1 cellular context compared by ENCODE assay signal in the genomic region with DNA sequence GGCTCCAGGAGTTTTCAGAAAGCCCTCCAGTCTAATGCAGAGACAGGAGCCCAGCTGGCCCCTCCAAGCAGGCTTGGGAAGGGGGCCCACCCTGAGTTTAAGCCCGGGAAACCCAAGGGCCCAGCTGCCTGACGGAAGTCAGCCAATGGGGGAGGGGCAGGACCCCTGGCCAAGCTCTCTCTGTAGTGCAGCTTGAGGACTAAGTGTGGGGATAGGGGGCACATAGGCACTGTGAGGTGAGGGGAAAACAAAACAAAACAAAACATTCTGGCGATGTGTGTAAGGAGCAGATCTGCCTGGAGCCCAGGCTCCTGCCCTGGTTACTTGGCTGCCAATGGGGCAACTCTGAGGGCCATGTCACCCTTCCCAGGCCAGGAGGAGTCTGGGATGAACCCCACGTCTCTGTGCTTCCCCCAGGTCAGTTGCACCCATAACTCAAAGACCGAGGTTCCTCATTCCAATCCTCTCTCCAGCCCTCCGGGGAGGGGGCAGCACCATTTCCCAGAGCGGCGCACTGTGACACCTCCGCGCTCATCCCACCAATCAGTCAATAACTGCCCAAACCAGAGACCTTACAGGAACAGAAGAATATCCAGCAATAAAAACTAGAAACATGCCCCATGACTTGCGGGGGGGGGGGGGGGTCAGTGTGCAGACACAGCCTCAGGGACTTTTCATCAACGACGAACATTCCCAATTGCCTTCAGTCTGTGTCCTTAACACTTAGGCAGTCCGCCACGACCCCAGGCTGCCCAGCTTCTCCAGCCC.
TF ChIP-seq lines count a peak whose summit lies in the region.

No MANE protein-coding gene starts in this region.

TF ChIP-seq in IMR-90, 13 proteins besides CTCF, POLR2A, EP300 and RAD21:
- TF ChIP-seq FOS (IDR thresholded peaks at IDR 0.05; ENCODE audit: low read depth, low read length) (no peak), RCOR1 (IDR thresholded peaks at IDR 0.05; ENCODE audit: insufficient replicate concordance, low read length) (no peak), SMC3 (IDR thresholded peaks at IDR 0.05; ENCODE audit: low read depth, low read length) (no peak), BHLHE40 (IDR thresholded peaks at IDR 0.05; ENCODE audit: low read depth, low read length) (no peak), MXI1 (IDR thresholded peaks at IDR 0.05; ENCODE audit: borderline replicate concordance, low read depth, low read length) (no peak), NFE2L2 (IDR thresholded peaks at IDR 0.05; ENCODE audit: low read depth, low read length) (no peak), MAZ (IDR thresholded peaks at IDR 0.05; ENCODE audit: borderline replicate concordance, low read depth, low read length) (no peak), MAFK (IDR thresholded peaks at IDR 0.05; ENCODE audit: low read depth, low read length) (no peak), RFX5 (IDR thresholded peaks at IDR 0.05; ENCODE audit: low read depth, low read length) (no peak), CHD1 (IDR thresholded peaks at IDR 0.05; ENCODE audit: low read depth, low read length) (no peak), CEBPB (IDR thresholded peaks at IDR 0.05; ENCODE audit: low read depth, low read length) (no peak)
- TF ChIP-seq, protein P1, sequence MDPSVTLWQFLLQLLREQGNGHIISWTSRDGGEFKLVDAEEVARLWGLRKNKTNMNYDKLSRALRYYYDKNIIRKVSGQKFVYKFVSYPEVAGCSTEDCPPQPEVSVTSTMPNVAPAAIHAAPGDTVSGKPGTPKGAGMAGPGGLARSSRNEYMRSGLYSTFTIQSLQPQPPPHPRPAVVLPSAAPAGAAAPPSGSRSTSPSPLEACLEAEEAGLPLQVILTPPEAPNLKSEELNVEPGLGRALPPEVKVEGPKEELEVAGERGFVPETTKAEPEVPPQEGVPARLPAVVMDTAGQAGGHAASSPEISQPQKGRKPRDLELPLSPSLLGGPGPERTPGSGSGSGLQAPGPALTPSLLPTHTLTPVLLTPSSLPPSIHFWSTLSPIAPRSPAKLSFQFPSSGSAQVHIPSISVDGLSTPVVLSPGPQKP (IDR thresholded peaks at IDR 0.05; ENCODE audit: borderline replicate concordance, low read depth, low read length) = no peak
- TF ChIP-seq, protein P2, sequence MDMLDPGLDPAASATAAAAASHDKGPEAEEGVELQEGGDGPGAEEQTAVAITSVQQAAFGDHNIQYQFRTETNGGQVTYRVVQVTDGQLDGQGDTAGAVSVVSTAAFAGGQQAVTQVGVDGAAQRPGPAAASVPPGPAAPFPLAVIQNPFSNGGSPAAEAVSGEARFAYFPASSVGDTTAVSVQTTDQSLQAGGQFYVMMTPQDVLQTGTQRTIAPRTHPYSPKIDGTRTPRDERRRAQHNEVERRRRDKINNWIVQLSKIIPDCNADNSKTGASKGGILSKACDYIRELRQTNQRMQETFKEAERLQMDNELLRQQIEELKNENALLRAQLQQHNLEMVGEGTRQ (IDR thresholded peaks at IDR 0.05; ENCODE audit: low read depth, low read length) = no peak
